8 cellular contexts compared by ENCODE assay signal in genomic region chr17:61852857-61853256, GRCh38.
"Had no signal": no experiment of that assay in that cellular context is flagged by ENCODE, and none has a peak within 500 bp of the region (broad histone marks: within the 10 kb centered on the region; RNA-seq: fewer than 3 reads in every experiment).

No MANE protein-coding gene starts in this region.

- ATAC-seq: HepG2, K562 had no signal

- H3K4me3 ChIP-seq: K562 had no signal

- FAIRE-seq: HepG2, HTR-8/SVneo, K562 had no signal

- H3K27ac ChIP-seq: HL-60, KMS-11 had no signal

- DNase-seq: IMR-90, KBM-7, KG1 had no signal

- H3K4me2 ChIP-seq: KMS-11 had no signal

- H3K9ac ChIP-seq: KMS-11 had no signal
